Comparison of ENCODE assay signal across 1 cellular context in genomic region chr3:55473788-55474187, GRCh38.
TF ChIP-seq lines count a peak whose summit lies in the region.

No MANE protein-coding gene starts in this region.

TF ChIP-seq in H1, 55 proteins besides CTCF, POLR2A, EP300 and RAD21:
- peak; percentile 39; the same call in 1 of the 2 replicates for TF ChIP-seq SUZ12 (IDR thresholded peaks at IDR 0.05; ENCODE audit: low read length)
- peak; percentile 58 for TF ChIP-seq EZH2 (IDR thresholded peaks at IDR 0.05; ENCODE audit: low read depth, low read length, severe bottlenecking)
- TF ChIP-seq CBX5 (IDR thresholded peaks at IDR 0.05; ENCODE audit: low read depth, low read length), result no peak
